Comparison of ENCODE assay signal across 5 cellular contexts in the genomic region with DNA sequence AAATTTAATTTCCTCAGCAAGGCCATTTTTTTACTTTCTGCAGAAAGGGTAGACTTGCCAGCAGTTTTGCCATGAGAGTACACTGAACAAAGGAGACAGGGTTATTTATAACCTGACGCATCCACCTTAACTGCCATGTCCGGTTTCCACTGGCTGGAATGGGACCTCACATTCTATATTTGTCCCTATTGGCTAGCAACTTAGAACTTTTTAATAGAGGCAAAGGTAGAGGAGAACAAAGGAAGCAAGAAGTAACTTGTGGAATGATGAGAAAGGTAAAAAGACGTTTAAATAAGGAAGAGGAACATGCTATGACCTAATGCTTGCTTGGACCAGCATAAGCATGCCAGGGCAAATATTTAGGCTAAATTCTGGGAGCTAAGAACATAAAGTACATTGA.
DNase-seq lines count a peak whose midpoint lies in the region; ATAC-seq, FAIRE-seq and TF ChIP-seq lines count a peak whose summit lies in the region.
"Not testable (repeated sequence)": the region's sequence is repeated elsewhere in the genome, so short reads cannot be mapped to it uniquely, and the experiment has no call there.

No MANE protein-coding gene starts in this region.

- H3K27ac ChIP-seq in epithelial cell of prostate (peak overlapping the region; percentile 73), prostate gland (peak overlapping the region; percentile 36 to 60)
- not testable (repeated sequence) for H3K27ac ChIP-seq in foreskin keratinocyte

- peak; percentile 47 for ATAC-seq in foreskin keratinocyte

- FAIRE-seq in bronchial epithelial cell (lab: Jason Lieb, UNC), result not testable (repeated sequence)

- intact Hi-C loops in prostate gland (cut with DNase I), result not testable (repeated sequence)

- H3K4me3 ChIP-seq in bronchial epithelial cell (ENCODE audit: low read depth, low read length); epithelial cell of esophagus (ENCODE audit: low read length); prostate gland: not testable (repeated sequence)

- TF ChIP-seq CTCF in bronchial epithelial cell (IDR thresholded peaks at IDR 0.05; ENCODE audit: insufficient read depth, low read length, severe bottlenecking); epithelial cell of esophagus (IDR thresholded peaks at IDR 0.05; ENCODE audit: insufficient read depth, low read depth, low read length, missing control alignments); foreskin keratinocyte (conservative IDR thresholded peaks at IDR 0.05); prostate gland (IDR thresholded peaks at IDR 0.05): not testable (repeated sequence)

- not testable (repeated sequence) for H3K9me3 ChIP-seq in prostate gland

- 25% methylated on average over 3 of the region's 3 CpGs for WGBS in prostate gland

- H3K4me1 ChIP-seq in foreskin keratinocyte; prostate gland (replicated peaks): not testable (repeated sequence)

- not testable (repeated sequence) for H3K36me3 ChIP-seq in bronchial epithelial cell (ENCODE audit: control insufficient read depth, insufficient read depth, low read length); prostate gland

- TF ChIP-seq POLR2A in prostate gland (IDR thresholded peaks at IDR 0.05), result not testable (repeated sequence)

- not testable (repeated sequence) for H3K27me3 ChIP-seq in bronchial epithelial cell (ENCODE audit: control insufficient read depth, insufficient read depth, low read length); foreskin keratinocyte; prostate gland (replicated peaks; ENCODE audit: insufficient read depth)

- DNase-seq in bronchial epithelial cell (ENCODE audit: low read depth) (peak; percentile 80), epithelial cell of esophagus (ENCODE audit: low read depth) (peak; percentile 50), foreskin keratinocyte (peak; percentile 64 to 79), prostate gland (ENCODE audit: low spot score) (peak; percentile 49)
- not testable (repeated sequence) for DNase-seq in epithelial cell of prostate (ENCODE audit: low read depth, low spot score)
